Comparison of ENCODE assay signal across 14 cellular contexts in genomic region chr4:103719320-103720204, GRCh38. TPM values are rescaled to one million over a fixed set of nuclear protein-coding genes. Genes with fewer than 3 reads are reported as not detected.
DNase-seq lines count a peak whose midpoint lies in the region; ATAC-seq, FAIRE-seq and TF ChIP-seq lines count a peak whose summit lies in the region.
"Had no signal": no experiment of that assay in that cellular context is flagged by ENCODE, and none has a peak within 500 bp of the region (broad histone marks: within the 10 kb centered on the region; RNA-seq: fewer than 3 reads in every experiment).

Gene TACR3, minus strand, starts transcription at chr4:103719985. Its CDS starts 310 bp downstream, at chr4:103719675.

- no peak for TF ChIP-seq POLR2A in GM12891 (IDR thresholded peaks at IDR 0.05; ENCODE audit: low read depth, low read length)

- H3K9me3 Mint-ChIP-seq in progenitor cell of endocrine pancreas (ENCODE audit: low read depth): no peaks in the 10 kb centered on the region
- H3K9me3 Mint-ChIP-seq: activated B cell treated with CpG ODN at 0.5 μM for 24 hours had no signal

- H3K4me1 ChIP-seq in NT2/D1 (ENCODE audit: insufficient read depth, insufficient read length) (no peaks in the 10 kb centered on the region), hepatocyte (ENCODE audit: insufficient read depth) (peaks cover 4% of the 10 kb centered on the region)
- H3K4me1 ChIP-seq: adrenal gland had no signal

- H3K27me3 ChIP-seq in NT2/D1 (ENCODE audit: insufficient read depth, insufficient read length) (peaks cover 4% of the 10 kb centered on the region), hepatocyte (peaks cover 26% of the 10 kb centered on the region)
- H3K27me3 ChIP-seq: adrenal gland had no signal

- ATAC-seq in GM21515 (IDR thresholded peaks at IDR 0.05; ENCODE audit: unreplicated experiment): no peak

- H3K4me3 ChIP-seq in NT2/D1 (ENCODE audit: insufficient read length, low read depth) (peak within 1 kb of the TSS; percentile 56), hepatocyte (peak within 1 kb of the TSS; percentile 34)
- H3K4me3 ChIP-seq: adrenal gland had no signal

- H3K9me3 ChIP-seq in NT2/D1 (ENCODE audit: insufficient read depth, low read length) (no peaks in the 10 kb centered on the region), hepatocyte (ENCODE audit: low read depth) (no peaks in the 10 kb centered on the region)

- H3K27ac Mint-ChIP-seq in progenitor cell of endocrine pancreas: no peak within 1 kb of the TSS
- H3K27ac Mint-ChIP-seq: activated B cell treated with CpG ODN at 0.5 μM for 24 hours; CD4-positive, CD25-positive, alpha-beta regulatory T cell; stimulated activated naive B cell treated with anti-CD40 and anti-IgM and Interleukin-4, amounts not matched to agents 10 μg/mL and 1 μg/mL and 100 μg/mL, for 72 hours had no signal

- peak within 1 kb of the TSS; percentile 41 for H2AFZ ChIP-seq in hepatocyte

- peak within 1 kb of the TSS; percentile 71 for H3K4me3 Mint-ChIP-seq in progenitor cell of endocrine pancreas (ENCODE audit: low read depth)
- H3K4me3 Mint-ChIP-seq: activated B cell treated with CpG ODN at 0.5 μM for 24 hours; CD4-positive, CD25-positive, alpha-beta regulatory T cell; stimulated activated naive B cell treated with anti-CD40 and anti-IgM and Interleukin-4, amounts not matched to agents 10 μg/mL and 1 μg/mL and 100 μg/mL, for 72 hours had no signal

- no peaks in the 10 kb centered on the region for H3K9me2 ChIP-seq in hepatocyte (replicated peaks; ENCODE audit: insufficient read depth)

- no peak for TF ChIP-seq CTCF in hepatocyte (IDR thresholded peaks at IDR 0.05; ENCODE audit: poor library complexity)
- no peak for TF ChIP-seq CTCF in progenitor cell of endocrine pancreas (IDR thresholded peaks at IDR 0.05; ENCODE audit: unreplicated experiment)

- peaks cover 28% of the 10 kb centered on the region for H3K27me3 Mint-ChIP-seq in progenitor cell of endocrine pancreas

- peaks cover 4% of the 10 kb centered on the region for H3K4me1 Mint-ChIP-seq in progenitor cell of endocrine pancreas (ENCODE audit: low read depth)
- H3K4me1 Mint-ChIP-seq: activated B cell treated with CpG ODN at 0.5 μM for 24 hours; stimulated activated naive B cell treated with anti-CD40 and anti-IgM and Interleukin-4, amounts not matched to agents 10 μg/mL and 1 μg/mL and 100 μg/mL, for 72 hours had no signal

- DNase-seq in DMS53 (lab: John Stamatoyannopoulos, UW) (peak; percentile 73), NT2/D1 (ENCODE audit: low read depth, low spot score) (no peak), hepatocyte (ENCODE audit: low spot score) (peak; percentile 18), progenitor cell of endocrine pancreas (ENCODE audit: low spot score, unreplicated experiment) (no peak), GM12891 (ENCODE audit: insufficient read length, low spot score) (no peak), T1000 (lab: John Stamatoyannopoulos, UW) (no peak), dedifferentiated amniotic fluid mesenchymal stem cell (ENCODE audit: extremely low spot score) (no peak)
- DNase-seq: activated B cell treated with CpG ODN at 0.5 μM for 24 hours; adrenal gland; CD4-positive, CD25-positive, alpha-beta regulatory T cell; foreskin melanocyte; stimulated activated naive B cell treated with anti-CD40 and anti-IgM and Interleukin-4, amounts not matched to agents 10 μg/mL and 1 μg/mL and 100 μg/mL, for 72 hours had no signal

- peak within 1 kb of the TSS; percentile 94 for H3K4me2 ChIP-seq in hepatocyte

- H3K36me3 Mint-ChIP-seq in progenitor cell of endocrine pancreas (ENCODE audit: insufficient read depth): no peaks in the 10 kb centered on the region
- H3K36me3 Mint-ChIP-seq: CD4-positive, CD25-positive, alpha-beta regulatory T cell; stimulated activated naive B cell treated with anti-CD40 and anti-IgM and Interleukin-4, amounts not matched to agents 10 μg/mL and 1 μg/mL and 100 μg/mL, for 72 hours had no signal

- no peaks in the 10 kb centered on the region for H3K36me3 ChIP-seq in NT2/D1 (ENCODE audit: insufficient read depth, insufficient read length, low read length)
- no peaks in the 10 kb centered on the region for H3K36me3 ChIP-seq in hepatocyte (replicated peaks; ENCODE audit: insufficient read depth, low read depth)
- H3K36me3 ChIP-seq: adrenal gland had no signal

- H3K9ac ChIP-seq in NT2/D1 (ENCODE audit: insufficient read length, low read depth): peak within 1 kb of the TSS; percentile 59

- no peak within 1 kb of the TSS for H3K27ac ChIP-seq in hepatocyte
- H3K27ac ChIP-seq: adrenal gland had no signal

- no peak for FAIRE-seq in GM12891 (lab: Jason Lieb, UNC)

- no peaks in the 10 kb centered on the region for H4K20me1 ChIP-seq in hepatocyte (ENCODE audit: insufficient read depth, poor library complexity, severe bottlenecking)

- WGBS in hepatocyte (ENCODE audit: low lambda C conversion rate, missing lambda C conversion rate): 3% methylated on average over 44 of the region's 47 CpGs

- no peaks in the 10 kb centered on the region for H3K79me2 ChIP-seq in hepatocyte

TF ChIP-seq in GM12891, 5 proteins besides CTCF, POLR2A, EP300 and RAD21:
- no peak for TF ChIP-seq POLR2AphosphoS5 (IDR thresholded peaks at IDR 0.05; ENCODE audit: low read depth, low read length)
- TF ChIP-seq POU2F2 (IDR thresholded peaks at IDR 0.05; ENCODE audit: low read depth, low read length): no peak
- no peak for TF ChIP-seq SPI1 (IDR thresholded peaks at IDR 0.05; ENCODE audit: low read depth, low read length)
- TF ChIP-seq TAF1 (IDR thresholded peaks at IDR 0.05; ENCODE audit: low read depth, low read length): no peak
- TF ChIP-seq PAX5 (IDR thresholded peaks at IDR 0.05; ENCODE audit: insufficient read depth, low read length, severe bottlenecking): no peak

RNA-seq across cellular contexts. Expression of gene TACR3, which starts in this region (rescaled TPM):
- 0.27 and 0.32 TPM in 2 replicates for total RNA-seq in hepatocyte
- not detected in 2 replicates for polyA plus RNA-seq in hepatocyte
- 0.29 and 0.46 TPM in 2 replicates for total RNA-seq in progenitor cell of endocrine pancreas
- not detected for polyA plus RNA-seq in GM12891 (2012; ENCODE audit: low read depth, missing spikeins)
- total RNA-seq: activated B cell treated with CpG ODN at 0.5 μM for 24 hours; CD4-positive, CD25-positive, alpha-beta regulatory T cell; posterior vena cava had no signal
- polyA plus RNA-seq: CD4-positive, CD25-positive, alpha-beta regulatory T cell had no signal

Comparison
In these comparisons a context has a peak if more than half of its experiments do, and no peak if none do; other contexts are left out.
1. Peak in DNase-seq, H3K4me3 ChIP-seq and H3K4me2 ChIP-seq in hepatocyte; RNA of the gene not detected or under 1 TPM.